ENCODE assay signal across 1 cellular context in the genomic region with DNA sequence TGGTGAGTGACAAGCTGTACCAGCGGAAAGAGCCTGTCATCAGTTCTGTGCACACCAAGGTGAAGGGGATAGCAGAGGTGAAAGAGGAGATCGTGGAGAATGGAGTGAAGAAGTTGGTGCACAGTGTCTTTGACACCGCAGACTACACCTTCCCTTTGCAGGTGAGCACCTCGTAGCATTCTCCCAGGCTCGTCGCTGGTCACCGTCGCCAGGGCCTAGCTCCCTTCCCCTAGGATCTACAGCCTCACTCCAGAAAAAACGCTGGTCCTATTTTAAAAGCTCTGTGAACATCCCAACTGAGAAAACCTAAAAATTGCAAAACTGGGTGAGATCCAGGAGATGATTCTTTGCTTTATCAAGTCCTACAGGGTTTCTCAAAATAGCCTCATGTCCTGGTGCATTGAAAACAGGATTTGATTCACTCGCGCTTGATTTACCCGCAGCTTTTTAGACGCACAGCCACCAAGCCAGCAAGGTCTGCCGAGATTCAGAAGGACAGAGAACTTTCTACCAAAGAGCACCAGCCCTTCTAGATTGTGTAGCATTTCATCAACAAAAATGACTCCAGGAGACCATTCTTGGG.
TF ChIP-seq lines count a peak whose summit lies in the region.

No MANE protein-coding gene starts in this region.

TF ChIP-seq in GM23338, 12 proteins besides CTCF, POLR2A, EP300 and RAD21 (continued from another document):
- TF ChIP-seq, protein P1, sequence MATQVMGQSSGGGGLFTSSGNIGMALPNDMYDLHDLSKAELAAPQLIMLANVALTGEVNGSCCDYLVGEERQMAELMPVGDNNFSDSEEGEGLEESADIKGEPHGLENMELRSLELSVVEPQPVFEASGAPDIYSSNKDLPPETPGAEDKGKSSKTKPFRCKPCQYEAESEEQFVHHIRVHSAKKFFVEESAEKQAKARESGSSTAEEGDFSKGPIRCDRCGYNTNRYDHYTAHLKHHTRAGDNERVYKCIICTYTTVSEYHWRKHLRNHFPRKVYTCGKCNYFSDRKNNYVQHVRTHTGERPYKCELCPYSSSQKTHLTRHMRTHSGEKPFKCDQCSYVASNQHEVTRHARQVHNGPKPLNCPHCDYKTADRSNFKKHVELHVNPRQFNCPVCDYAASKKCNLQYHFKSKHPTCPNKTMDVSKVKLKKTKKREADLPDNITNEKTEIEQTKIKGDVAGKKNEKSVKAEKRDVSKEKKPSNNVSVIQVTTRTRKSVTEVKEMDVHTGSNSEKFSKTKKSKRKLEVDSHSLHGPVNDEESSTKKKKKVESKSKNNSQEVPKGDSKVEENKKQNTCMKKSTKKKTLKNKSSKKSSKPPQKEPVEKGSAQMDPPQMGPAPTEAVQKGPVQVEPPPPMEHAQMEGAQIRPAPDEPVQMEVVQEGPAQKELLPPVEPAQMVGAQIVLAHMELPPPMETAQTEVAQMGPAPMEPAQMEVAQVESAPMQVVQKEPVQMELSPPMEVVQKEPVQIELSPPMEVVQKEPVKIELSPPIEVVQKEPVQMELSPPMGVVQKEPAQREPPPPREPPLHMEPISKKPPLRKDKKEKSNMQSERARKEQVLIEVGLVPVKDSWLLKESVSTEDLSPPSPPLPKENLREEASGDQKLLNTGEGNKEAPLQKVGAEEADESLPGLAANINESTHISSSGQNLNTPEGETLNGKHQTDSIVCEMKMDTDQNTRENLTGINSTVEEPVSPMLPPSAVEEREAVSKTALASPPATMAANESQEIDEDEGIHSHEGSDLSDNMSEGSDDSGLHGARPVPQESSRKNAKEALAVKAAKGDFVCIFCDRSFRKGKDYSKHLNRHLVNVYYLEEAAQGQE (IDR thresholded peaks at IDR 0.05; ENCODE audit: unreplicated experiment), result no peak
- TF ChIP-seq JUNB (IDR thresholded peaks at IDR 0.05; ENCODE audit: unreplicated experiment) (no peak), ZNF114 (CRISPR knock-in tag; IDR thresholded peaks at IDR 0.05) (no peak), CREB1 (CRISPR knock-in tag; IDR thresholded peaks at IDR 0.05; ENCODE audit: low read depth) (no peak), EZH2phosphoT487 (IDR thresholded peaks at IDR 0.05; ENCODE audit: unreplicated experiment) (no peak), POLR2AphosphoS5 (IDR thresholded peaks at IDR 0.05; ENCODE audit: low read depth) (no peak), NANOG (IDR thresholded peaks at IDR 0.05; ENCODE audit: borderline replicate concordance) (no peak)
